In the genomic region with DNA sequence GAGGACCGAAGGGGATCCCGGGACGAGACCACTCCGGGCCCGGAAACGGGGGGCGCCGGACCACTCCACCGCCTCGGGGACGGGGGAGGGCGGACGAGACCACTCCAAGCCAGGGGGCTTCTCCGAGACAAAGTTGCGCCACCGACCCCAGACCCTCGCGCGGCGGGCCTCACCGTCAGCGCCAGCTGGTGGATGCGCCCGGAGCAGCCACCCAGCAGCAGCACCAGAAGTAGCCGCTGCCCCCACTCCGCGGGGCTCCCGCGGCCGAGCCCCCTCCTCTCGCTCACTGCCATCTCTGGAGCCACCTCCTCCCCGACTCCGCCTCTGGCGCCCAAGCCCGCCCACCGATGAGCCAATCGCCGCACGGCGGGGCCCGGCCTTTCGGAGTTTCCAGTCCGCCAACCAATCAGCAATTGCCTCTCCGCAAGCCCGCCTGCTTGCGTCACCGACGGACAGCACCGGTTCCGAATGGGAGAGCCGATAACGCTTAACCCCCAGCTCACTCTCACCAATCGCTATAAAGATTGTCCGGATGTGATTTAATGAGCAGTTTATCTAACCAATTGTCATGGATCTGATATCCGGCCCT, we compare ENCODE assay signal across 8 cellular contexts. TPM values are rescaled to one million over a fixed set of nuclear protein-coding genes. Genes with fewer than 3 reads are reported as not detected.
DNase-seq lines count a peak whose midpoint lies in the region; ATAC-seq and TF ChIP-seq lines count a peak whose summit lies in the region.

A gene (minus strand): TSS at position 297 of the 589 bp plus-strand sequence. CDS start 4 bp downstream, at position 293.

- H3K4me3 Mint-ChIP-seq in activated naive CD8-positive, alpha-beta T cell treated with anti-CD3 and anti-CD28 coated beads, Interleukin-2, amount 10 ng/mL, durations not matched to agents 7 days and 5 days = peak within 1 kb of the TSS; percentile 98
- H3K4me3 Mint-ChIP-seq in glutamatergic neuron (ENCODE audit: unreplicated experiment) (peak within 1 kb of the TSS; percentile 98), osteocyte (ENCODE audit: unreplicated experiment) (peak within 1 kb of the TSS; percentile 95)

- H4K20me1 ChIP-seq in SU-DHL-6 (ENCODE audit: low read depth, low read length) = no peaks in the 10 kb centered on the region

- TF ChIP-seq CTCF in GM06990 (IDR thresholded peaks at IDR 0.05; ENCODE audit: insufficient read depth, low read length, poor library complexity, severe bottlenecking) (no peak), SU-DHL-6 (IDR thresholded peaks at IDR 0.05; ENCODE audit: insufficient read depth, low read length, poor library complexity, severe bottlenecking) (no peak), glutamatergic neuron (IDR thresholded peaks at IDR 0.05; ENCODE audit: partially characterized antibody, unreplicated experiment) (no peak), osteocyte (IDR thresholded peaks at IDR 0.05) (no peak)

- H3K9me3 ChIP-seq in SU-DHL-6 (ENCODE audit: insufficient read depth, low read length) (no peaks in the 10 kb centered on the region), thymus (ENCODE audit: control insufficient read depth) (no peaks in the 10 kb centered on the region)

- H3K9me2 ChIP-seq in SU-DHL-6 (replicated peaks; ENCODE audit: insufficient read depth, low read length) = no peaks in the 10 kb centered on the region

- H3K27me3 ChIP-seq in GM06990 (replicated peaks; ENCODE audit: control insufficient read depth, insufficient read depth, low read length) (no peaks in the 10 kb centered on the region), SU-DHL-6 (ENCODE audit: low read length) (no peaks in the 10 kb centered on the region), thymus (ENCODE audit: control insufficient read depth, insufficient read depth) (peaks cover 28% of the 10 kb centered on the region)

- ATAC-seq in HG02571 (IDR thresholded peaks at IDR 0.05; ENCODE audit: unreplicated experiment) = peak; percentile 68
- peak; percentile 78 for ATAC-seq in activated naive CD8-positive, alpha-beta T cell treated with anti-CD3 and anti-CD28 coated beads, Interleukin-2, amount 10 ng/mL, durations not matched to agents 7 days and 5 days (ENCODE audit: low read depth)

- no peaks in the 10 kb centered on the region for H3K27me3 Mint-ChIP-seq in activated naive CD8-positive, alpha-beta T cell treated with anti-CD3 and anti-CD28 coated beads, Interleukin-2, amount 10 ng/mL, durations not matched to agents 7 days and 5 days
- peaks cover 10% of the 10 kb centered on the region for H3K27me3 Mint-ChIP-seq in glutamatergic neuron (ENCODE audit: unreplicated experiment)
- H3K27me3 Mint-ChIP-seq in osteocyte (ENCODE audit: unreplicated experiment) = no peaks in the 10 kb centered on the region

- peaks cover 9% of the 10 kb centered on the region for H3K36me3 ChIP-seq in GM06990 (ENCODE audit: control insufficient read depth, insufficient read depth, low read length)
- no peaks in the 10 kb centered on the region for H3K36me3 ChIP-seq in SU-DHL-6 (ENCODE audit: low read length)
- peaks cover 19% of the 10 kb centered on the region for H3K36me3 ChIP-seq in thymus (ENCODE audit: control insufficient read depth, insufficient read depth)

- peak within 1 kb of the TSS; percentile 85 for H3K9ac ChIP-seq in SU-DHL-6 (ENCODE audit: low read length)

- WGBS in thymus = under 1% methylated on average over 55 of the region's 55 CpGs

- peaks cover 26% of the 10 kb centered on the region for H3K4me1 Mint-ChIP-seq in activated naive CD8-positive, alpha-beta T cell treated with anti-CD3 and anti-CD28 coated beads, Interleukin-2, amount 10 ng/mL, durations not matched to agents 7 days and 5 days
- H3K4me1 Mint-ChIP-seq in glutamatergic neuron (ENCODE audit: low read depth, unreplicated experiment) = peaks cover 21% of the 10 kb centered on the region
- peaks cover 44% of the 10 kb centered on the region for H3K4me1 Mint-ChIP-seq in osteocyte (ENCODE audit: unreplicated experiment)

- peaks cover 5% of the 10 kb centered on the region; the same call in 1 of the 2 replicates for H3K79me2 ChIP-seq in SU-DHL-6 (ENCODE audit: insufficient read depth, low read length)

- H3K27ac Mint-ChIP-seq in activated naive CD8-positive, alpha-beta T cell treated with anti-CD3 and anti-CD28 coated beads, Interleukin-2, amount 10 ng/mL, durations not matched to agents 7 days and 5 days = peak within 1 kb of the TSS; percentile 100
- H3K27ac Mint-ChIP-seq in glutamatergic neuron (ENCODE audit: unreplicated experiment) (peak within 1 kb of the TSS; percentile 97), osteocyte (ENCODE audit: unreplicated experiment) (peak within 1 kb of the TSS; percentile 97)

- no peaks in the 10 kb centered on the region for H3K9me3 Mint-ChIP-seq in activated naive CD8-positive, alpha-beta T cell treated with anti-CD3 and anti-CD28 coated beads, Interleukin-2, amount 10 ng/mL, durations not matched to agents 7 days and 5 days
- peaks cover 17% of the 10 kb centered on the region for H3K9me3 Mint-ChIP-seq in glutamatergic neuron (ENCODE audit: unreplicated experiment)
- no peaks in the 10 kb centered on the region for H3K9me3 Mint-ChIP-seq in osteocyte (ENCODE audit: unreplicated experiment)

- peak within 1 kb of the TSS; percentile 67 for H2AFZ ChIP-seq in SU-DHL-6 (ENCODE audit: low read depth, low read length, severe bottlenecking)

- peaks cover 11% of the 10 kb centered on the region for H3K36me3 Mint-ChIP-seq in activated naive CD8-positive, alpha-beta T cell treated with anti-CD3 and anti-CD28 coated beads, Interleukin-2, amount 10 ng/mL, durations not matched to agents 7 days and 5 days
- H3K36me3 Mint-ChIP-seq in glutamatergic neuron (ENCODE audit: unreplicated experiment) (no peaks in the 10 kb centered on the region), osteocyte (ENCODE audit: unreplicated experiment) (peaks cover 3% of the 10 kb centered on the region)

- H3K4me2 ChIP-seq in SU-DHL-6 (ENCODE audit: low read depth, low read length, poor library complexity, severe bottlenecking) = peak within 1 kb of the TSS; percentile 85

- peaks cover 27% of the 10 kb centered on the region for H3F3A ChIP-seq in SU-DHL-6 (ENCODE audit: insufficient read depth)

- H3K4me1 ChIP-seq in thymus (ENCODE audit: control insufficient read depth, insufficient read depth, low read length) = peaks cover 21% of the 10 kb centered on the region

- POLR2A ChIA-PET in activated naive CD8-positive, alpha-beta T cell treated with anti-CD3 and anti-CD28 coated beads, Interleukin-2, amount 10 ng/mL, durations not matched to agents 7 days and 5 days (lab: Charles Lee) = interaction anchor here (0.7 to 4.3 kb wide), 18 partner anchors 24 to 364 kb away, joined by 3 to 23 read pairs (median 8); a partner anchor contains a TSS

- peak within 1 kb of the TSS; percentile 93 for H3K4me3 ChIP-seq in GM06990 (replicated peaks; ENCODE audit: low read depth, low read length)
- H3K4me3 ChIP-seq in SU-DHL-6 (ENCODE audit: insufficient read depth, low read length, poor library complexity, severe bottlenecking) = peak within 1 kb of the TSS; percentile 73
- peak within 1 kb of the TSS; percentile 73 for H3K4me3 ChIP-seq in thymus (ENCODE audit: low read length)

- DNase-seq in GM06990 (ENCODE audit: extremely low read depth, insufficient read length) = peak; percentile 100
- DNase-seq in NCI-H1048 (lab: John Stamatoyannopoulos, UW) = peak; percentile 97
- peak; percentile 99 for DNase-seq in activated naive CD8-positive, alpha-beta T cell treated with anti-CD3 and anti-CD28 coated beads, Interleukin-2, amount 10 ng/mL, durations not matched to agents 7 days and 5 days
- peak; percentile 99 for DNase-seq in glutamatergic neuron
- peak; percentile 100 for DNase-seq in osteocyte (ENCODE audit: extremely low spot score, unreplicated experiment)

- peak within 1 kb of the TSS; percentile 78 for H3K27ac ChIP-seq in SU-DHL-6 (ENCODE audit: low read depth, low read length)
- peak within 1 kb of the TSS; percentile 96 for H3K27ac ChIP-seq in thymus (ENCODE audit: low read depth)

RNA-seq across cellular contexts. Expression of the gene that starts here (rescaled TPM):
- 10 to 100 TPM; 82.8 to 91.7 TPM for total RNA-seq in activated naive CD8-positive, alpha-beta T cell treated with anti-CD3 and anti-CD28 coated beads, Interleukin-2, amount 10 ng/mL, durations not matched to agents 7 days and 5 days
- total RNA-seq in glutamatergic neuron (ENCODE audit: unreplicated experiment) (44.2 TPM), osteocyte (45.4 and 51.5 TPM in 2 replicates)
- 106 TPM for polyA plus RNA-seq in thymus

Comparison
In these comparisons a context has a peak if more than half of its experiments do, and no peak if none do; other contexts are left out.
1. Peak in every context shown above with its lines: DNase-seq, ATAC-seq, H3K4me3 ChIP-seq and H3K27ac ChIP-seq.